Comparison of ENCODE assay signal across 9 cellular contexts in genomic region chr3:179956416-179956830, GRCh38.
DNase-seq lines count a peak whose midpoint lies in the region; ATAC-seq lines count a peak whose summit lies in the region.
"Had no signal": no experiment of that assay in that cellular context is flagged by ENCODE, and none has a peak within 500 bp of the region (broad histone marks: within the 10 kb centered on the region; RNA-seq: fewer than 3 reads in every experiment).

No MANE protein-coding gene starts in this region.

- no peak overlapping the region for H3K4me3 Mint-ChIP-seq in activated naive CD8-positive, alpha-beta T cell treated with anti-CD3 and anti-CD28 coated beads, Interleukin-2, amount 10 ng/mL, durations not matched to agents 7 days and 5 days
- H3K4me3 Mint-ChIP-seq in activated naive CD8-positive, alpha-beta T cell treated with anti-CD3 and anti-CD28 coated beads for 36 hours = no peak overlapping the region
- H3K4me3 Mint-ChIP-seq in stimulated activated effector memory CD8-positive, alpha-beta T cell treated with anti-CD3 and anti-CD28 coated beads, Interleukin-12 subunit alpha, Interleukin-12 subunit beta, amount 100 ng/mL, for 72 hours = no peak overlapping the region
- H3K4me3 Mint-ChIP-seq: endodermal cell had no signal

- H3K27me3 Mint-ChIP-seq in activated naive CD8-positive, alpha-beta T cell treated with anti-CD3 and anti-CD28 coated beads, Interleukin-2, amount 10 ng/mL, durations not matched to agents 7 days and 5 days = peaks cover 17% of the 10 kb centered on the region
- H3K27me3 Mint-ChIP-seq in activated naive CD8-positive, alpha-beta T cell treated with anti-CD3 and anti-CD28 coated beads for 36 hours = peaks cover 37% of the 10 kb centered on the region

- peaks cover 3% of the 10 kb centered on the region for H3K9me3 Mint-ChIP-seq in activated naive CD8-positive, alpha-beta T cell treated with anti-CD3 and anti-CD28 coated beads, Interleukin-2, amount 10 ng/mL, durations not matched to agents 7 days and 5 days
- peaks cover 2% of the 10 kb centered on the region for H3K9me3 Mint-ChIP-seq in activated naive CD8-positive, alpha-beta T cell treated with anti-CD3 and anti-CD28 coated beads for 36 hours
- no peaks in the 10 kb centered on the region for H3K9me3 Mint-ChIP-seq in stimulated activated effector memory CD8-positive, alpha-beta T cell treated with anti-CD3 and anti-CD28 coated beads, Interleukin-12 subunit alpha, Interleukin-12 subunit beta, amount 100 ng/mL, for 72 hours
- H3K9me3 Mint-ChIP-seq: endodermal cell had no signal

- peak; percentile 84 for ATAC-seq in activated naive CD8-positive, alpha-beta T cell treated with anti-CD3 and anti-CD28 coated beads, Interleukin-2, amount 10 ng/mL, durations not matched to agents 7 days and 5 days (ENCODE audit: low read depth)
- peak; percentile 91 for ATAC-seq in HG02973 (IDR thresholded peaks at IDR 0.05; ENCODE audit: unreplicated experiment)
- ATAC-seq in stimulated activated effector memory CD8-positive, alpha-beta T cell treated with anti-CD3 and anti-CD28 coated beads, Interleukin-12 subunit alpha, Interleukin-12 subunit beta, amount 100 ng/mL, for 72 hours = peak; percentile 55

- POLR2A ChIA-PET in activated naive CD8-positive, alpha-beta T cell treated with anti-CD3 and anti-CD28 coated beads, Interleukin-2, amount 10 ng/mL, durations not matched to agents 7 days and 5 days (lab: Charles Lee) = no interaction called here

- peaks cover 4% of the 10 kb centered on the region for H3K36me3 Mint-ChIP-seq in activated naive CD8-positive, alpha-beta T cell treated with anti-CD3 and anti-CD28 coated beads, Interleukin-2, amount 10 ng/mL, durations not matched to agents 7 days and 5 days
- no peaks in the 10 kb centered on the region for H3K36me3 Mint-ChIP-seq in activated naive CD8-positive, alpha-beta T cell treated with anti-CD3 and anti-CD28 coated beads for 36 hours
- H3K36me3 Mint-ChIP-seq in stimulated activated effector memory CD8-positive, alpha-beta T cell treated with anti-CD3 and anti-CD28 coated beads, Interleukin-12 subunit alpha, Interleukin-12 subunit beta, amount 100 ng/mL, for 72 hours = no peaks in the 10 kb centered on the region

- peak; percentile 26 for DNase-seq in activated naive CD8-positive, alpha-beta T cell treated with anti-CD3 and anti-CD28 coated beads, Interleukin-2, amount 10 ng/mL, durations not matched to agents 7 days and 5 days
- no peak for DNase-seq in activated naive CD8-positive, alpha-beta T cell treated with anti-CD3 and anti-CD28 coated beads for 36 hours
- DNase-seq in NCI-H526 treated with DMSO at 0.1 percent for 48 hours (lab: John Stamatoyannopoulos, UW) = peak; percentile 93
- no peak for DNase-seq in stimulated activated effector memory CD8-positive, alpha-beta T cell treated with anti-CD3 and anti-CD28 coated beads, Interleukin-12 subunit alpha, Interleukin-12 subunit beta, amount 100 ng/mL, for 72 hours (ENCODE audit: low spot score in 2 of 2)
- DNase-seq in HK-2 (ENCODE audit: unreplicated experiment) = no peak
- DNase-seq in HT-29 (ENCODE audit: low spot score) = no peak
- DNase-seq in NCI-H510A (lab: John Stamatoyannopoulos, UW) = no peak
- DNase-seq: endodermal cell had no signal

- peaks cover 13% of the 10 kb centered on the region for H3K4me1 Mint-ChIP-seq in activated naive CD8-positive, alpha-beta T cell treated with anti-CD3 and anti-CD28 coated beads, Interleukin-2, amount 10 ng/mL, durations not matched to agents 7 days and 5 days
- peaks cover 4% of the 10 kb centered on the region for H3K4me1 Mint-ChIP-seq in activated naive CD8-positive, alpha-beta T cell treated with anti-CD3 and anti-CD28 coated beads for 36 hours
- H3K4me1 Mint-ChIP-seq in stimulated activated effector memory CD8-positive, alpha-beta T cell treated with anti-CD3 and anti-CD28 coated beads, Interleukin-12 subunit alpha, Interleukin-12 subunit beta, amount 100 ng/mL, for 72 hours = peaks cover 9% of the 10 kb centered on the region

- H3K27ac Mint-ChIP-seq in activated naive CD8-positive, alpha-beta T cell treated with anti-CD3 and anti-CD28 coated beads, Interleukin-2, amount 10 ng/mL, durations not matched to agents 7 days and 5 days = no peak overlapping the region
- H3K27ac Mint-ChIP-seq in activated naive CD8-positive, alpha-beta T cell treated with anti-CD3 and anti-CD28 coated beads for 36 hours = no peak overlapping the region
- H3K27ac Mint-ChIP-seq in stimulated activated effector memory CD8-positive, alpha-beta T cell treated with anti-CD3 and anti-CD28 coated beads, Interleukin-12 subunit alpha, Interleukin-12 subunit beta, amount 100 ng/mL, for 72 hours = no peak overlapping the region
- H3K27ac Mint-ChIP-seq: endodermal cell had no signal

Comparison
In these comparisons a context has a peak if more than half of its experiments do, and no peak if none do; other contexts are left out.
1. DNase-seq: peak in activated naive CD8-positive, alpha-beta T cell treated with anti-CD3 and anti-CD28 coated beads, Interleukin-2, amount 10 ng/mL, durations not matched to agents 7 days and 5 days (single experiment) and NCI-H526 treated with DMSO at 0.1 percent for 48 hours (single experiment); none in activated naive CD8-positive, alpha-beta T cell treated with anti-CD3 and anti-CD28 coated beads for 36 hours (single experiment), stimulated activated effector memory CD8-positive, alpha-beta T cell treated with anti-CD3 and anti-CD28 coated beads, Interleukin-12 subunit alpha, Interleukin-12 subunit beta, amount 100 ng/mL, for 72 hours (0 of 2), HK-2 (single experiment), HT-29 (single experiment) and NCI-H510A (single experiment).
2. Peak in every context shown above with its lines, with median percentiles within 50 percentile points of each other: ATAC-seq.